8 cellular contexts compared by ENCODE assay signal in genomic region chr19:18895828-18896341, GRCh38. TPM values are rescaled to one million over a fixed set of nuclear protein-coding genes. Genes with fewer than 3 reads are reported as not detected.
DNase-seq lines count a peak whose midpoint lies in the region; ATAC-seq, FAIRE-seq and TF ChIP-seq lines count a peak whose summit lies in the region.

A gene with protein sequence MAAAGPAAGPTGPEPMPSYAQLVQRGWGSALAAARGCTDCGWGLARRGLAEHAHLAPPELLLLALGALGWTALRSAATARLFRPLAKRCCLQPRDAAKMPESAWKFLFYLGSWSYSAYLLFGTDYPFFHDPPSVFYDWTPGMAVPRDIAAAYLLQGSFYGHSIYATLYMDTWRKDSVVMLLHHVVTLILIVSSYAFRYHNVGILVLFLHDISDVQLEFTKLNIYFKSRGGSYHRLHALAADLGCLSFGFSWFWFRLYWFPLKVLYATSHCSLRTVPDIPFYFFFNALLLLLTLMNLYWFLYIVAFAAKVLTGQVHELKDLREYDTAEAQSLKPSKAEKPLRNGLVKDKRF (minus strand): TSS chr19:18896158. CDS start chr19:18896072, 86 bp downstream.

- H4K91ac ChIP-seq in H1 (replicated peaks; ENCODE audit: insufficient read length, low read length) = no peak within 1 kb of the TSS

- peak within 1 kb of the TSS; percentile 79; the same call in 1 of the 2 replicates for H4K8ac ChIP-seq in H1 (ENCODE audit: extremely low read depth, insufficient read depth, low read length)

- H2BK12ac ChIP-seq in H1 (ENCODE audit: low read depth, low read length) = no peak within 1 kb of the TSS

- H3K79me2 ChIP-seq in H1 (ENCODE audit: control insufficient read depth in 1 of 2, insufficient read depth in 2 of 2, low read length in 2 of 2) = no peaks in the 10 kb centered on the region

- H3K18ac ChIP-seq in H1 (ENCODE audit: extremely low read depth, low read length) = peak within 1 kb of the TSS; percentile 71

- no peak within 1 kb of the TSS for H3K14ac ChIP-seq in H1 (ENCODE audit: insufficient read length)

- H2BK20ac ChIP-seq in H1 (ENCODE audit: low read length) = no peak within 1 kb of the TSS

- no peaks in the 10 kb centered on the region for H3K79me1 ChIP-seq in H1 (ENCODE audit: low read depth, low read length)

- peaks cover 13% of the 10 kb centered on the region in 2 donors for H3K27me3 Mint-ChIP-seq in natural killer cell treated with Interleukin-12 subunit alpha and Interleukin-12 subunit beta and Interleukin-15 and Interleukin-18, amount 100 ng/mL, for 72 hours

- no peak for FAIRE-seq in H1 (lab: Jason Lieb, UNC)

- peaks cover 0 to 13% (median 5%) of the 10 kb centered on the region in 4 experiments; a peak in 5 of 7 replicates for H3K4me1 ChIP-seq in H1 (replicated peaks in 1 of 4; ENCODE audit: control insufficient read depth in 3 of 4, insufficient read depth in 4 of 4, low read length in 3 of 4)

- H2AK5ac ChIP-seq in H1 (ENCODE audit: low read depth, low read length) = 0 out of 2 replicates have a peak within 1 kb of the TSS, but pooled peaks have one; percentile 24

- DNase-seq in NCI-H226 (peak; percentile 24), H1 (ENCODE audit: low read depth in 1 of 2, low spot score in 2 of 2) (peak in 1 of 2 experiments; percentile 75), glomerular visceral epithelial cell (ENCODE audit: extremely low spot score) (no peak)
- DNase-seq in natural killer cell treated with Interleukin-12 subunit alpha and Interleukin-12 subunit beta and Interleukin-15 and Interleukin-18, amount 100 ng/mL, for 72 hours (ENCODE audit: low spot score) = no peak
- DNase-seq in activated CD4-positive, alpha-beta T cell treated with anti-CD3 and anti-CD28 coated beads for 1 hour = no peak

- no peak for TF ChIP-seq POLR2A in H1 (IDR thresholded peaks at IDR 0.05; ENCODE audit: control extremely low read depth in 1 of 2, low read depth in 2 of 2, low read length in 2 of 2)

- no peaks in the 10 kb centered on the region; a peak in 1 of 8 replicates for H3K36me3 ChIP-seq in H1 (ENCODE audit: control insufficient read depth in 2 of 4, insufficient read depth in 4 of 4, low read length in 3 of 4)

- H3K56ac ChIP-seq in H1 (replicated peaks; ENCODE audit: insufficient read length, low read depth, low read length) = no peak within 1 kb of the TSS

- TF ChIP-seq CTCF in H1 (IDR thresholded peaks at IDR 0.05; ENCODE audit: control extremely low read depth in 1 of 3, insufficient read depth in 1 of 3, low read depth in 1 of 3, low read length in 3 of 3) = no peak; a peak in 1 of 4 replicates

- H3K9me3 ChIP-seq in H1 (ENCODE audit: insufficient read depth in 2 of 2, low read depth in 1 of 2, low read length in 1 of 2) = no peaks in the 10 kb centered on the region

- TF ChIP-seq RAD21 in H1 (IDR thresholded peaks at IDR 0.05 in 1 of 2, conservative IDR thresholded peaks at IDR 0.05 in 1 of 2; ENCODE audit: low read depth in 2 of 2, low read length in 2 of 2) = no peak

- CTCF ChIA-PET in H1 (lab: Charles Lee; ENCODE audit: partially characterized antibody) = interaction anchor here (0.6 to 2.7 kb wide), 12 partner anchors 13 to 445 kb away, joined by 3 to 16 read pairs (median 4); no protein-coding TSS in a partner anchor

- H3K4me3 Mint-ChIP-seq in natural killer cell treated with Interleukin-12 subunit alpha and Interleukin-12 subunit beta and Interleukin-15 and Interleukin-18, amount 100 ng/mL, for 72 hours = peak within 1 kb of the TSS; percentile 63

- no peak within 1 kb of the TSS for H3K27ac Mint-ChIP-seq in natural killer cell treated with Interleukin-12 subunit alpha and Interleukin-12 subunit beta and Interleukin-15 and Interleukin-18, amount 100 ng/mL, for 72 hours

- peak within 1 kb of the TSS; percentile 28; the same call in 1 of the 2 replicates for H2AFZ ChIP-seq in H1 (ENCODE audit: low read length)

- H3K27me3 ChIP-seq in H1 (replicated peaks in 1 of 4; ENCODE audit: control insufficient read depth in 3 of 4, extremely low read depth in 1 of 4, insufficient read depth in 3 of 4, low read length in 3 of 4) = peaks cover 0 to 13% (median 8%) of the 10 kb centered on the region in 4 experiments; a peak in 4 of 7 replicates

- H3K36me3 Mint-ChIP-seq in natural killer cell treated with Interleukin-12 subunit alpha and Interleukin-12 subunit beta and Interleukin-15 and Interleukin-18, amount 100 ng/mL, for 72 hours = no peaks in the 10 kb centered on the region

- no peak within 1 kb of the TSS for H2BK120ac ChIP-seq in H1 (replicated peaks; ENCODE audit: low read depth, low read length)

- no peak within 1 kb of the TSS for H3K27ac ChIP-seq in H1 (ENCODE audit: low read depth, low read length)

- H3K9me3 Mint-ChIP-seq in natural killer cell treated with Interleukin-12 subunit alpha and Interleukin-12 subunit beta and Interleukin-15 and Interleukin-18, amount 100 ng/mL, for 72 hours = no peaks in the 10 kb centered on the region

- no peak within 1 kb of the TSS for H3K23ac ChIP-seq in H1 (ENCODE audit: insufficient read length)

- no peak for TF ChIP-seq EP300 in H1 (IDR thresholded peaks at IDR 0.05; ENCODE audit: borderline replicate concordance in 1 of 2, low read depth in 2 of 2, low read length in 2 of 2)

- no peak for ATAC-seq in natural killer cell treated with Interleukin-12 subunit alpha and Interleukin-12 subunit beta and Interleukin-15 and Interleukin-18, amount 100 ng/mL, for 72 hours
- ATAC-seq in HG03457 (IDR thresholded peaks at IDR 0.05; ENCODE audit: unreplicated experiment) = no peak
- ATAC-seq in HG03159 (IDR thresholded peaks at IDR 0.05; ENCODE audit: unreplicated experiment) = no peak

- peak within 1 kb of the TSS; percentile 57 to 86 for H3K4me2 ChIP-seq in H1 (ENCODE audit: insufficient read depth in 1 of 2, low read depth in 2 of 2, low read length in 2 of 2)

- no peak within 1 kb of the TSS for H2BK15ac ChIP-seq in H1 (ENCODE audit: low read length)

- no peak within 1 kb of the TSS for H2BK5ac ChIP-seq in H1 (ENCODE audit: low read depth, low read length)

- H3K4ac ChIP-seq in H1 (replicated peaks; ENCODE audit: insufficient read length, low read depth, low read length) = no peak within 1 kb of the TSS

- peaks cover 6% of the 10 kb centered on the region; the same call in 1 of the 2 replicates for H3K23me2 ChIP-seq in H1 (ENCODE audit: low read depth, low read length)

- WGBS in H1 (ENCODE audit: extremely low coverage in 1 of 2, insufficient coverage in 1 of 2, insufficient read length in 1 of 2, insufficient replicate concordance in 2 of 2, low coverage in 1 of 2, low lambda C conversion rate in 2 of 2, missing lambda C conversion rate in 1 of 2), 2 experiments = 1% methylated on average over 23 of the region's 88 CpGs; no CpG with 5 or more reads in 1 of the 2 experiments

- peak within 1 kb of the TSS in 3 of 4 experiments; percentile 20 to 80 (median 43); a peak in 5 of 7 replicates for H3K9ac ChIP-seq in H1 (replicated peaks in 1 of 4; ENCODE audit: extremely low read depth in 1 of 4, low read depth in 3 of 4, low read length in 3 of 4)

- POLR2A ChIA-PET in H1 (lab: Charles Lee; ENCODE audit: partially characterized antibody) = interaction anchor here (0.8 to 4.0 kb wide), 10 partner anchors 9 to 91 kb away, joined by 3 to 17 read pairs (median 5); partner anchors contain the start of genes COPE and DDX49

- H4K5ac ChIP-seq in H1 (ENCODE audit: insufficient read length, low read depth, low read length) = peak within 1 kb of the TSS; percentile 43

- peaks cover 5 to 8% of the 10 kb centered on the region in 2 donors for H3K4me1 Mint-ChIP-seq in natural killer cell treated with Interleukin-12 subunit alpha and Interleukin-12 subunit beta and Interleukin-15 and Interleukin-18, amount 100 ng/mL, for 72 hours (ENCODE audit: low read depth in 2 of 2)

- peaks cover 6 to 15% of the 10 kb centered on the region in 2 experiments for H4K20me1 ChIP-seq in H1 (replicated peaks in 1 of 2; ENCODE audit: control insufficient read depth in 1 of 2, insufficient read depth in 2 of 2, low read length in 2 of 2)

- H3K4me3 ChIP-seq in GM08714 (ENCODE audit: low read length) (peak within 1 kb of the TSS; percentile 9; the same call in 1 of the 2 replicates), H1 (ENCODE audit: extremely low read depth in 1 of 4, insufficient read depth in 2 of 4, low read depth in 3 of 4, low read length in 4 of 4) (peak within 1 kb of the TSS; percentile 42 to 79 (median 62))

TF ChIP-seq in H1, 55 proteins besides CTCF, POLR2A, EP300 and RAD21 (continues in another document):
- TF ChIP-seq GABPA (IDR thresholded peaks at IDR 0.05; ENCODE audit: borderline replicate concordance, insufficient read depth, low read length) (no peak), CHD2 (IDR thresholded peaks at IDR 0.05; ENCODE audit: low read length) (no peak), RBBP5 (IDR thresholded peaks at IDR 0.05; ENCODE audit: borderline replicate concordance, low read depth, low read length) (no peak), MAX (IDR thresholded peaks at IDR 0.05) (peak; percentile 54; the same call in 1 of the 2 replicates), PHF8 (conservative IDR thresholded peaks at IDR 0.05; ENCODE audit: low read depth, low read length) (0 out of 2 replicates have a peak, but pooled peaks have one; percentile 9), SP2 (IDR thresholded peaks at IDR 0.05; ENCODE audit: low read length) (no peak), KDM1A (IDR thresholded peaks at IDR 0.05; ENCODE audit: borderline replicate concordance, low read length) (no peak), SRF (IDR thresholded peaks at IDR 0.05; ENCODE audit: low read depth, low read length) (no peak), E2F6 (IDR thresholded peaks at IDR 0.05) (no peak)

RNA-seq across cellular contexts. Expression of the gene that starts here (rescaled TPM):
- 18.6 and 23.1 TPM in 2 replicates for total RNA-seq in H1 (2021; fragmentation: NEBNext Ultra II Directional; extraction: Animal tissue kit (Norgen Biotek cat#: 25700))
- polyA plus RNA-seq in H1 (2011; rRNA removed) = 51.0 and 61.6 TPM in 2 replicates
- polyA plus RNA-seq in H1 (2011; cell fraction: cytosol; rRNA removed) = 34.1 TPM
- 63.5 TPM for polyA plus RNA-seq in H1 (2011; cell fraction: nucleus; rRNA removed)
- 19.7 to 33.8 TPM (median 29.0 TPM) in 4 replicates for polyA plus RNA-seq in H1 (2012, experiment 1 of 2)
- polyA plus RNA-seq in H1 (2012, experiment 2 of 2) = 27.3 TPM
- 24.6 TPM for polyA plus RNA-seq in H1 (2013, experiment 1 of 2)
- 27.4 TPM for polyA plus RNA-seq in H1 (2013, experiment 2 of 2)
- 35.8 and 44.0 TPM in 2 replicates for polyA minus RNA-seq in H1 (2011; rRNA and poly(A)+ RNA removed)
- polyA minus RNA-seq in H1 (2011; cell fraction: cytosol; rRNA and poly(A)+ RNA removed) = 12.2 TPM
- polyA minus RNA-seq in H1 (2011; cell fraction: nucleus; rRNA and poly(A)+ RNA removed) = 9.3 TPM
- total RNA-seq in natural killer cell treated with Interleukin-12 subunit alpha and Interleukin-12 subunit beta and Interleukin-15 and Interleukin-18, amount 100 ng/mL, for 72 hours = not detected

Comparison
In these comparisons a context has a peak if more than half of its experiments do, and no peak if none do; other contexts are left out.
1. RNA of the gene that starts here (total RNA-seq): 18.6 to 23.1 TPM in H1; not detected in natural killer cell treated with Interleukin-12 subunit alpha and Interleukin-12 subunit beta and Interleukin-15 and Interleukin-18, amount 100 ng/mL, for 72 hours; every median in the first group is over 10 times any median in the second.